1 cellular context compared by ENCODE assay signal in genomic region chr18:58324824-58325520, GRCh38.
TF ChIP-seq lines count a peak whose summit lies in the region.

No MANE protein-coding gene starts in this region.

TF ChIP-seq in H1, 55 proteins besides CTCF, POLR2A, EP300 and RAD21 (continued from another document):
- TF ChIP-seq CHD7 (IDR thresholded peaks at IDR 0.05; ENCODE audit: insufficient replicate concordance, low read length) (no peak), HDAC2 (IDR thresholded peaks at IDR 0.05; ENCODE audit: borderline replicate concordance in 1 of 2, low read depth in 2 of 2, low read length in 2 of 2) (no peak)
